ENCODE assay signal across 37 cellular contexts in genomic region chr2:126913329-126913728, GRCh38. TPM values are rescaled to one million over a fixed set of nuclear protein-coding genes. Genes with fewer than 3 reads are reported as not detected.
"Had no signal": no experiment of that assay in that cellular context is flagged by ENCODE, and none has a peak within 500 bp of the region (broad histone marks: within the 10 kb centered on the region; RNA-seq: fewer than 3 reads in every experiment).

No MANE protein-coding gene starts in this region.

- H3K36me3 ChIP-seq: brain microvascular endothelial cell, MG63, Peyer's patch had no signal

- H3K4me3 Mint-ChIP-seq: activated B cell treated with CpG ODN at 0.5 μM for 24 hours; activated CD4-positive, alpha-beta memory T cell treated with anti-CD3 and anti-CD28 coated beads for 36 hours; activated naive CD8-positive, alpha-beta T cell treated with anti-CD3 and anti-CD28 coated beads for 36 hours; activated T-cell treated with anti-CD3 and anti-CD28 coated beads, Interleukin-2, amount 50 U/mL, for 4 hours; activated T-helper 1 cell treated with anti-CD3 and anti-CD28 coated beads, Interleukin-12 subunit alpha, Interleukin-12 subunit beta, Interleukin-2, Interleukin-4 antibody, amounts not matched to agents 30 ng/mL and 10 ng/mL and 1 ng/mL, durations not matched to agents 14 hours and 24 hours and 36 hours had no signal

- H3K9me3 Mint-ChIP-seq: activated B cell treated with CpG ODN at 0.5 μM for 24 hours; activated CD4-positive, alpha-beta memory T cell treated with anti-CD3 and anti-CD28 coated beads for 36 hours; activated naive CD8-positive, alpha-beta T cell treated with anti-CD3 and anti-CD28 coated beads for 36 hours; activated T-cell treated with anti-CD3 and anti-CD28 coated beads, Interleukin-2, amount 50 U/mL, for 4 hours; activated T-helper 1 cell treated with anti-CD3 and anti-CD28 coated beads, Interleukin-12 subunit alpha, Interleukin-12 subunit beta, Interleukin-2, Interleukin-4 antibody, amounts not matched to agents 30 ng/mL and 10 ng/mL and 1 ng/mL, durations not matched to agents 14 hours and 24 hours and 36 hours had no signal

- DNase-seq: activated B cell treated with CpG ODN at 0.5 μM for 24 hours; activated CD4-positive, alpha-beta memory T cell treated with anti-CD3 and anti-CD28 coated beads for 36 hours; activated CD4-positive, alpha-beta T cell treated with anti-CD3 and anti-CD28 coated beads for 4 hours; activated CD4-positive, alpha-beta T cell treated with anti-CD3 and anti-CD28 coated beads, Interleukin-2, amount 50 U/mL, for 1 hour; activated CD4-positive, CD25-positive, alpha-beta regulatory T cell treated with anti-CD3 and anti-CD28 coated beads, Interleukin-2, amount 50 U/mL, for 72 hours; activated naive CD4-positive, alpha-beta T cell; activated naive CD4-positive, alpha-beta T cell treated with anti-CD3 and anti-CD28 coated beads, Interleukin-2, amount 50 U/mL, for 16 hours; activated naive CD8-positive, alpha-beta T cell treated with anti-CD3 and anti-CD28 coated beads for 36 hours; activated T-cell treated with anti-CD3 and anti-CD28 coated beads for 4 hours; activated T-cell treated with anti-CD3 and anti-CD28 coated beads, Interleukin-2, amount 50 U/mL, for 4 hours; amniotic stem cell; aorta; brain microvascular endothelial cell; Kasumi-1; KG1; MG63; NCI-H1048; NCI-H1105 treated with DMSO at 0.1 percent for 48 hours; NCI-H1436 treated with DMSO at 0.1 percent for 48 hours; NCI-H1694 treated with DMSO at 0.1 percent for 48 hours; NCI-H2029; NCI-H345; NCI-H510A; NCI-H526; NCI-H748 treated with DMSO at 0.1 percent for 48 hours; NK-92 treated with Interleukin-12 subunit alpha and Interleukin-12 subunit beta, amount 100 ng/mL, for 24 hours; PC-3; RPMI8226; SIG-M5; T-helper 1 cell; T-helper 2 cell; T-helper 9 cell had no signal

- H3K27ac ChIP-seq: brain microvascular endothelial cell, Peyer's patch, VCaP had no signal

- H3K27ac Mint-ChIP-seq: activated B cell treated with CpG ODN at 0.5 μM for 24 hours; activated CD4-positive, alpha-beta memory T cell treated with anti-CD3 and anti-CD28 coated beads for 36 hours; activated naive CD8-positive, alpha-beta T cell treated with anti-CD3 and anti-CD28 coated beads for 36 hours; activated T-helper 1 cell treated with anti-CD3 and anti-CD28 coated beads, Interleukin-12 subunit alpha, Interleukin-12 subunit beta, Interleukin-2, Interleukin-4 antibody, amounts not matched to agents 30 ng/mL and 10 ng/mL and 1 ng/mL, durations not matched to agents 14 hours and 24 hours and 36 hours had no signal

- H3K4me3 ChIP-seq: MG63, Peyer's patch had no signal

- H3K9me3 ChIP-seq: MG63, Peyer's patch had no signal

- H3K4me1 ChIP-seq: Peyer's patch had no signal

- H3K27me3 ChIP-seq: brain microvascular endothelial cell, MG63, Peyer's patch had no signal

- H3K36me3 Mint-ChIP-seq: activated CD4-positive, alpha-beta memory T cell treated with anti-CD3 and anti-CD28 coated beads for 36 hours; activated naive CD8-positive, alpha-beta T cell treated with anti-CD3 and anti-CD28 coated beads for 36 hours had no signal

- H3K27me3 Mint-ChIP-seq: activated B cell treated with CpG ODN at 0.5 μM for 24 hours; activated naive CD8-positive, alpha-beta T cell treated with anti-CD3 and anti-CD28 coated beads for 36 hours had no signal

- H3K4me1 Mint-ChIP-seq: activated B cell treated with CpG ODN at 0.5 μM for 24 hours had no signal

RNA-seq across cellular contexts. Expression of gene TEX51, which starts 14.6 kb away (rescaled TPM):
- total RNA-seq: activated B cell treated with CpG ODN at 0.5 μM for 24 hours; activated CD4-positive, alpha-beta memory T cell treated with anti-CD3 and anti-CD28 coated beads for 36 hours; activated CD8-positive, alpha-beta memory T cell treated with anti-CD3 and anti-CD28 coated beads for 36 hours; activated naive CD8-positive, alpha-beta T cell treated with anti-CD3 and anti-CD28 coated beads for 36 hours; activated T-cell treated with anti-CD3 and anti-CD28 coated beads, Interleukin-2, amount 50 U/mL, for 4 hours; activated T-helper 1 cell treated with anti-CD3 and anti-CD28 coated beads, Interleukin-12 subunit alpha, Interleukin-12 subunit beta, Interleukin-2, Interleukin-4 antibody, amounts not matched to agents 30 ng/mL and 10 ng/mL and 1 ng/mL, durations not matched to agents 14 hours and 24 hours and 36 hours; aorta; PC-3; Peyer's patch; SK-MEL-5 had no signal
- polyA plus RNA-seq: aorta had no signal
